8 cellular contexts compared by ENCODE assay signal in genomic region chr6:138692978-138693909, GRCh38.
DNase-seq lines count a peak whose midpoint lies in the region; ATAC-seq and TF ChIP-seq lines count a peak whose summit lies in the region.

No MANE protein-coding gene starts in this region.

- peaks cover 9% of the 10 kb centered on the region for H3K4me1 Mint-ChIP-seq in activated CD4-positive, alpha-beta memory T cell treated with anti-CD3 and anti-CD28 coated beads for 36 hours (ENCODE audit: low read depth)
- peaks cover 5% of the 10 kb centered on the region for H3K4me1 Mint-ChIP-seq in stimulated activated naive CD8-positive, alpha-beta T cell treated with anti-CD3 and anti-CD28 coated beads, Interleukin-15, amount 100 ng/mL, for 72 hours

- H3K9me3 Mint-ChIP-seq in activated CD4-positive, alpha-beta memory T cell treated with anti-CD3 and anti-CD28 coated beads for 36 hours = no peaks in the 10 kb centered on the region
- no peaks in the 10 kb centered on the region for H3K9me3 Mint-ChIP-seq in stimulated activated naive CD8-positive, alpha-beta T cell treated with anti-CD3 and anti-CD28 coated beads, Interleukin-15, amount 100 ng/mL, for 72 hours

- peak overlapping the region; percentile 90 for H3K4me2 ChIP-seq in BLaER1

- intact Hi-C loops in activated CD4-positive, alpha-beta memory T cell treated with anti-CD3 and anti-CD28 coated beads for 36 hours (cut with micrococcal nuclease) = loop anchor here (1.0 to 2.0 kb wide), 3 partner anchors 73 to 294 kb away; partner anchors contain the start of gene CCDC28A

- POLR2A ChIA-PET in activated CD4-positive, alpha-beta memory T cell treated with anti-CD3 and anti-CD28 coated beads for 36 hours (lab: Charles Lee) = no interaction called here

- no peaks in the 10 kb centered on the region for H3K36me3 Mint-ChIP-seq in activated CD4-positive, alpha-beta memory T cell treated with anti-CD3 and anti-CD28 coated beads for 36 hours

- H3K9ac ChIP-seq in BLaER1 = peak overlapping the region; percentile 84

- H3K27ac Mint-ChIP-seq in activated CD4-positive, alpha-beta memory T cell treated with anti-CD3 and anti-CD28 coated beads for 36 hours = no peak overlapping the region
- peak overlapping the region in 1 of 2 donors; percentile 47 for H3K27ac Mint-ChIP-seq in stimulated activated naive CD8-positive, alpha-beta T cell treated with anti-CD3 and anti-CD28 coated beads, Interleukin-15, amount 100 ng/mL, for 72 hours

- TF ChIP-seq CTCF in epithelial cell of esophagus (IDR thresholded peaks at IDR 0.05; ENCODE audit: insufficient read depth, low read depth, low read length, missing control alignments) = peak; percentile 13

- peak overlapping the region; percentile 86 for H3K27ac ChIP-seq in BLaER1

- no peaks in the 10 kb centered on the region for H3K27me3 ChIP-seq in BLaER1

- no peaks in the 10 kb centered on the region for H4K20me1 ChIP-seq in BLaER1

- peak; percentile 63 for ATAC-seq in GM18907 (IDR thresholded peaks at IDR 0.05; ENCODE audit: unreplicated experiment)
- ATAC-seq in HG03066 (IDR thresholded peaks at IDR 0.05; ENCODE audit: low read depth, unreplicated experiment) = peak; percentile 51
- peak; percentile 70 for ATAC-seq in stimulated activated naive CD8-positive, alpha-beta T cell treated with anti-CD3 and anti-CD28 coated beads, Interleukin-15, amount 100 ng/mL, for 72 hours

- H3K4me3 ChIP-seq in BLaER1 (peak overlapping the region; percentile 87), epithelial cell of esophagus (ENCODE audit: low read length) (peak overlapping the region; percentile 77)

- DNase-seq in NCI-H345 (lab: John Stamatoyannopoulos, UW) (peak; percentile 79), epithelial cell of esophagus (ENCODE audit: low read depth) (peak; percentile 93), mesenteric fat pad (ENCODE audit: low spot score) (peak; percentile 92)
- peak; percentile 40 for DNase-seq in activated CD4-positive, alpha-beta memory T cell treated with anti-CD3 and anti-CD28 coated beads for 36 hours
- DNase-seq in stimulated activated naive CD8-positive, alpha-beta T cell treated with anti-CD3 and anti-CD28 coated beads, Interleukin-15, amount 100 ng/mL, for 72 hours = peak; percentile 40 to 49

- no peaks in the 10 kb centered on the region for H3K36me3 ChIP-seq in BLaER1

- CTCF ChIA-PET in activated CD4-positive, alpha-beta memory T cell treated with anti-CD3 and anti-CD28 coated beads for 36 hours (lab: Charles Lee) = interaction anchor here (0.6 to 2.6 kb wide), 18 partner anchors 10 to 671 kb away, joined by 3 to 23 read pairs (median 5); no protein-coding TSS in a partner anchor

- peaks cover 27% of the 10 kb centered on the region for H3K27me3 Mint-ChIP-seq in activated CD4-positive, alpha-beta memory T cell treated with anti-CD3 and anti-CD28 coated beads for 36 hours
- peaks cover 45% of the 10 kb centered on the region for H3K27me3 Mint-ChIP-seq in stimulated activated naive CD8-positive, alpha-beta T cell treated with anti-CD3 and anti-CD28 coated beads, Interleukin-15, amount 100 ng/mL, for 72 hours

- peak overlapping the region; percentile 77 for H3K4me3 Mint-ChIP-seq in activated CD4-positive, alpha-beta memory T cell treated with anti-CD3 and anti-CD28 coated beads for 36 hours
- peak overlapping the region; percentile 91 to 94 for H3K4me3 Mint-ChIP-seq in stimulated activated naive CD8-positive, alpha-beta T cell treated with anti-CD3 and anti-CD28 coated beads, Interleukin-15, amount 100 ng/mL, for 72 hours

- peaks cover 16% of the 10 kb centered on the region for H3K4me1 ChIP-seq in BLaER1

- no peaks in the 10 kb centered on the region for H3K9me3 ChIP-seq in BLaER1

Comparison
In these comparisons a context has a peak if more than half of its experiments do, and no peak if none do; other contexts are left out.
1. Peak in every context shown above with its lines: DNase-seq, ATAC-seq, H3K4me3 ChIP-seq and H3K27ac ChIP-seq.
2. DNase-seq: peak in every context shown above with its lines; median percentile 93 in epithelial cell of esophagus; 92 in mesenteric fat pad; 79 in NCI-H345; 44 in stimulated activated naive CD8-positive, alpha-beta T cell treated with anti-CD3 and anti-CD28 coated beads, Interleukin-15, amount 100 ng/mL, for 72 hours; 40 in activated CD4-positive, alpha-beta memory T cell treated with anti-CD3 and anti-CD28 coated beads for 36 hours.